In genomic region chr12:110704231-110704630, GRCh38 we compare ENCODE assay signal across 23 cellular contexts.
"Had no signal": no experiment of that assay in that cellular context is flagged by ENCODE, and none has a peak within 500 bp of the region (broad histone marks: within the 10 kb centered on the region; RNA-seq: fewer than 3 reads in every experiment).

No MANE protein-coding gene starts in this region.

- H3K4me1 Mint-ChIP-seq: endodermal cell had no signal

- H3K27me3 ChIP-seq: colonic mucosa, dorsolateral prefrontal cortex, esophagus muscularis mucosa, esophagus squamous epithelium, foreskin keratinocyte, gastrocnemius medialis, gastroesophageal sphincter, heart left ventricle, heart right ventricle had no signal

- H3K27ac Mint-ChIP-seq: dendritic cell treated with granulocyte-macrophage colony-stimulating factor and Interleukin-4, amounts not matched to agents 40 ng/mL and 50 ng/mL, for 4 days; effector memory CD8-positive, alpha-beta T cell; endodermal cell had no signal

- H3K9me3 ChIP-seq: colonic mucosa, esophagus muscularis mucosa, esophagus squamous epithelium, gastrocnemius medialis, gastroesophageal sphincter, heart left ventricle, heart right ventricle had no signal

- H3K4me3 ChIP-seq: colonic mucosa, coronary artery, dorsolateral prefrontal cortex, esophagus muscularis mucosa, esophagus squamous epithelium, gastrocnemius medialis, gastroesophageal sphincter, heart left ventricle, heart right ventricle had no signal

- H3K36me3 ChIP-seq: colonic mucosa, esophagus muscularis mucosa, esophagus squamous epithelium, gastrocnemius medialis, gastroesophageal sphincter, heart left ventricle, heart right ventricle had no signal

- H3K27me3 Mint-ChIP-seq: dendritic cell treated with granulocyte-macrophage colony-stimulating factor and Interleukin-4, amounts not matched to agents 40 ng/mL and 50 ng/mL, for 4 days; effector memory CD8-positive, alpha-beta T cell had no signal

- H3K27ac ChIP-seq: colonic mucosa, coronary artery, dorsolateral prefrontal cortex, epithelial cell of prostate, esophagus muscularis mucosa, esophagus squamous epithelium, foreskin keratinocyte, gastrocnemius medialis, gastroesophageal sphincter, heart left ventricle, heart right ventricle had no signal

- ATAC-seq: effector memory CD8-positive, alpha-beta T cell; gastrocnemius medialis; gastroesophageal sphincter; heart right ventricle had no signal

- H3K4me1 ChIP-seq: colonic mucosa, foreskin keratinocyte, gastrocnemius medialis had no signal

- H3K9me3 Mint-ChIP-seq: dendritic cell treated with granulocyte-macrophage colony-stimulating factor and Interleukin-4, amounts not matched to agents 40 ng/mL and 50 ng/mL, for 4 days; effector memory CD8-positive, alpha-beta T cell; endodermal cell had no signal

- DNase-seq: colonic mucosa; cortex of kidney; dorsolateral prefrontal cortex; effector CD4-positive, alpha-beta T cell; effector CD8-positive, alpha-beta T cell; effector memory CD4-positive, alpha-beta T cell; effector memory CD8-positive, alpha-beta T cell; erythroblast; esophagus squamous epithelium; foreskin fibroblast; foreskin keratinocyte; foreskin melanocyte; gastrocnemius medialis; glutamatergic neuron; head of caudate nucleus; heart left ventricle; heart right ventricle had no signal

- H3K4me3 Mint-ChIP-seq: dendritic cell treated with granulocyte-macrophage colony-stimulating factor and Interleukin-4, amounts not matched to agents 40 ng/mL and 50 ng/mL, for 4 days; effector memory CD8-positive, alpha-beta T cell; endodermal cell had no signal
